ENCODE assay signal across 11 cellular contexts in the genomic region with DNA sequence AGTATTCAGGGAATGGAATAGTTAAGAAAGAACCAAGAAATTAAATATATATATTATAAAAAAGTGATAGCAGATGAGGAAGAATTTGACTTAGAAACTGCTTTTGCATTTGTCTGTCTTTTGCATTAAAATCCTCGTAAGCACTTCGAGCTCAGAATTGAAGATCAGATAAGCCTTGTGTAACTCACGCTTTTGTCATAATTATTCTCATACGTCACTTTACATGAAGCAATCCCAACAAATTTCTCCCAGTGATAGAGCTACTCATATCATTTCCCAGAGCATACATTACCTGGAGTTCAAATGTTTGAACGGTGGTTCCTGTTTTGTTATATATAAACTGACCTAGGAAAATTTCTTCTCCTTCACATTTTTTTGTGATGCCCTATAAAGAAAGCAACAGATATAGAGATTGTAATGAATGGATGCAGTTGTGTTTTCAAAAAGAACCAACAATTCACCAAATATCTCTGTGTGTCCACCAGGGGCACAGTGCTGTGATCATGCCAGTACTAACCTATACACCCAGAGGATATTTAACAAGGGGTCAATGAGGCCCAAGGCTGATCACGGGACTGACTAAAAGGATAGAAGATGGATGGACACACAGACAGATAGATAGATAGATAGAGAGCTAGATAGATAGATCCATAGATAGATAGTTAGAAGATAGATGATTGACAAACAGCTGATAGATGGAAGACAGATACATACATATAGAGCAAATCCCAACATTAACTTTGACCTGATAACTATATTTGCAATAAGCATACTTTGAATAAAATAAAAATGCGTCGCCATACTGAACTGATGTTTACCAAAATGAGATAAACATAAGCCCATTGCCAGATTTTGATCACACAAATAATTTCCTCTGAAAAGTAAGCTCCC. TPM values are rescaled to one million over a fixed set of nuclear protein-coding genes. Genes with fewer than 3 reads are reported as not detected.
A peak's percentile ranks its signal among the peaks of the same experiment; 100 is the strongest.
DNase-seq lines count a peak whose midpoint lies in the region; ATAC-seq, FAIRE-seq and TF ChIP-seq lines count a peak whose summit lies in the region.
"Had no signal": no experiment of that assay in that cellular context is flagged by ENCODE, and none has a peak within 500 bp of the region (broad histone marks: within the 10 kb centered on the region; RNA-seq: fewer than 3 reads in every experiment).

No MANE protein-coding gene starts in this region.

- ATAC-seq in natural killer cell (no peak), HG03139 (IDR thresholded peaks at IDR 0.05; ENCODE audit: unreplicated experiment) (no peak)
- no peak for ATAC-seq in natural killer cell treated with Interleukin-12 subunit alpha and Interleukin-12 subunit beta and Interleukin-15 and Interleukin-18, amount 100 ng/mL, for 72 hours

- intact Hi-C loops in natural killer cell (cut with micrococcal nuclease) = no loop called here
- intact Hi-C loops in PC-9 (cut with micrococcal nuclease; ENCODE audit: unreplicated experiment) = no loop called here
- intact Hi-C loops in ascending aorta (cut with DNase I) = no loop called here

- no peaks in the 10 kb centered on the region for H3K9me3 ChIP-seq in PC-9 (ENCODE audit: insufficient read depth, low read depth)
- H3K9me3 ChIP-seq in ascending aorta = no peaks in the 10 kb centered on the region
- H3K9me3 ChIP-seq: adrenal gland had no signal

- no peaks in the 10 kb centered on the region for H3K9me3 Mint-ChIP-seq in natural killer cell
- no peaks in the 10 kb centered on the region for H3K9me3 Mint-ChIP-seq in natural killer cell treated with Interleukin-12 subunit alpha and Interleukin-12 subunit beta and Interleukin-15 and Interleukin-18, amount 100 ng/mL, for 72 hours
- H3K9me3 Mint-ChIP-seq: CD8-positive, alpha-beta memory T cell had no signal

- peaks cover 16 to 17% of the 10 kb centered on the region in 2 donors for H3K4me1 Mint-ChIP-seq in natural killer cell
- peaks cover 15 to 19% of the 10 kb centered on the region in 2 donors for H3K4me1 Mint-ChIP-seq in natural killer cell treated with Interleukin-12 subunit alpha and Interleukin-12 subunit beta and Interleukin-15 and Interleukin-18, amount 100 ng/mL, for 72 hours (ENCODE audit: low read depth in 2 of 2)

- peaks cover 12% of the 10 kb centered on the region for H3F3A ChIP-seq in PC-9 (ENCODE audit: insufficient read depth, low read depth)

- no peak for TF ChIP-seq CTCF in natural killer cell (IDR thresholded peaks at IDR 0.05)
- TF ChIP-seq CTCF in PC-9 (conservative IDR thresholded peaks at IDR 0.05) = peak; percentile 73
- peak; percentile 41 for TF ChIP-seq CTCF in epithelial cell of esophagus (IDR thresholded peaks at IDR 0.05; ENCODE audit: insufficient read depth, low read depth, low read length, missing control alignments)
- no peak for TF ChIP-seq CTCF in ascending aorta (IDR thresholded peaks at IDR 0.05)

- no peak overlapping the region for H3K4me2 ChIP-seq in PC-9

- no peak overlapping the region for H3K4me3 ChIP-seq in PC-9
- no peak overlapping the region for H3K4me3 ChIP-seq in epithelial cell of esophagus (ENCODE audit: low read length)
- H3K4me3 ChIP-seq in ascending aorta = no peak overlapping the region
- H3K4me3 ChIP-seq: adrenal gland had no signal

- BruUV-seq in PC-9 (replicated peaks; lab: Mats Ljungman, UMichigan) = no TSS peak

- no peak overlapping the region for H3K27ac Mint-ChIP-seq in natural killer cell
- no peak overlapping the region for H3K27ac Mint-ChIP-seq in natural killer cell treated with Interleukin-12 subunit alpha and Interleukin-12 subunit beta and Interleukin-15 and Interleukin-18, amount 100 ng/mL, for 72 hours
- H3K27ac Mint-ChIP-seq: CD8-positive, alpha-beta memory T cell had no signal

- DNase-seq in natural killer cell (no peak), PC-9 (no peak), epithelial cell of esophagus (ENCODE audit: low read depth) (peak; percentile 18), ascending aorta (ENCODE audit: low spot score in 2 of 2) (no peak), H54 (ENCODE audit: insufficient read length, low spot score) (no peak), C1 segment of cervical spinal cord (lab: John Stamatoyannopoulos, UW) (no peak)
- no peak for DNase-seq in natural killer cell treated with Interleukin-12 subunit alpha and Interleukin-12 subunit beta and Interleukin-15 and Interleukin-18, amount 100 ng/mL, for 72 hours (ENCODE audit: low spot score)
- DNase-seq: adrenal gland; CD8-positive, alpha-beta memory T cell; small intestine had no signal

- no peak for FAIRE-seq in H54 (lab: Jason Lieb, UNC)
- FAIRE-seq: small intestine had no signal

- H3K79me2 ChIP-seq in PC-9 (ENCODE audit: low read depth) = no peaks in the 10 kb centered on the region

- H3K9me2 ChIP-seq in PC-9 (ENCODE audit: insufficient read depth) = no peaks in the 10 kb centered on the region

- H3K36me3 ChIP-seq in PC-9 (ENCODE audit: low read depth) (no peaks in the 10 kb centered on the region), ascending aorta (no peaks in the 10 kb centered on the region)
- H3K36me3 ChIP-seq: adrenal gland had no signal

- peaks cover 9% of the 10 kb centered on the region for H3K4me1 ChIP-seq in PC-9 (replicated peaks; ENCODE audit: insufficient read depth)
- no peaks in the 10 kb centered on the region for H3K4me1 ChIP-seq in ascending aorta
- H3K4me1 ChIP-seq: adrenal gland had no signal

- CTCF ChIA-PET in PC-9 (lab: Charles Lee) = interaction anchor here (0.6 to 1.0 kb wide), 3 partner anchors 106 to 1053 kb away, joined by 3 to 7 read pairs (median 4); no protein-coding TSS in a partner anchor

- no peaks in the 10 kb centered on the region for H3K36me3 Mint-ChIP-seq in natural killer cell
- H3K36me3 Mint-ChIP-seq in natural killer cell treated with Interleukin-12 subunit alpha and Interleukin-12 subunit beta and Interleukin-15 and Interleukin-18, amount 100 ng/mL, for 72 hours = no peaks in the 10 kb centered on the region

- H3K27me3 ChIP-seq in PC-9 (ENCODE audit: insufficient read depth, low read depth) = no peaks in the 10 kb centered on the region
- no peaks in the 10 kb centered on the region for H3K27me3 ChIP-seq in ascending aorta
- H3K27me3 ChIP-seq: adrenal gland had no signal

- H3K27me3 Mint-ChIP-seq in natural killer cell (ENCODE audit: low read depth in 2 of 2) = no peaks in the 10 kb centered on the region
- H3K27me3 Mint-ChIP-seq in natural killer cell treated with Interleukin-12 subunit alpha and Interleukin-12 subunit beta and Interleukin-15 and Interleukin-18, amount 100 ng/mL, for 72 hours = no peaks in the 10 kb centered on the region

- H3K4me3 Mint-ChIP-seq in natural killer cell = peak overlapping the region; percentile 0
- H3K4me3 Mint-ChIP-seq in natural killer cell treated with Interleukin-12 subunit alpha and Interleukin-12 subunit beta and Interleukin-15 and Interleukin-18, amount 100 ng/mL, for 72 hours = no peak overlapping the region

- TF ChIP-seq POLR2A in H54 (IDR thresholded peaks at IDR 0.05; ENCODE audit: low read depth, low read length) = no peak

- no peaks in the 10 kb centered on the region for H4K20me1 ChIP-seq in PC-9 (ENCODE audit: insufficient read depth)

- POLR2A ChIA-PET in PC-9 (lab: Charles Lee; ENCODE audit: unreplicated experiment) = no interaction called here

- H3K27ac ChIP-seq in PC-9 = no peak overlapping the region
- no peak overlapping the region for H3K27ac ChIP-seq in ascending aorta
- H3K27ac ChIP-seq: adrenal gland had no signal

- no peak overlapping the region for H2AFZ ChIP-seq in PC-9

RNA-seq across cellular contexts. Expression of a gene that starts 9.3 kb away (rescaled TPM):
- total RNA-seq in natural killer cell (10 to 100 TPM; 55.6 to 75.0 (median 59.3) TPM), PC-9 (2021) (28.4 and 43.5 TPM in 2 replicates), ascending aorta (30.4 TPM)
- total RNA-seq in natural killer cell treated with Interleukin-12 subunit alpha and Interleukin-12 subunit beta and Interleukin-15 and Interleukin-18, amount 100 ng/mL, for 72 hours = 10 to 100 TPM; 60.4 to 61.7 TPM

RNA-seq across cellular contexts. Expression of a gene that starts 40.2 kb away (rescaled TPM):
- 1 to 10 TPM in 1 of 3 donors, not detected in 2; 1.3 TPM for total RNA-seq in natural killer cell
- total RNA-seq in natural killer cell treated with Interleukin-12 subunit alpha and Interleukin-12 subunit beta and Interleukin-15 and Interleukin-18, amount 100 ng/mL, for 72 hours = under 1 TPM in 1 of 2 donors, not detected in 1; 0.71 TPM
- 0.24 TPM in 1 of 2 replicates, not detected in the other for total RNA-seq in PC-9 (2021)
- not detected for total RNA-seq in ascending aorta
- total RNA-seq: adrenal gland; CD8-positive, alpha-beta memory T cell had no signal

RNA-seq across cellular contexts. Expression of a gene that starts 40.5 kb away (rescaled TPM):
- total RNA-seq in natural killer cell (under 1 TPM; 0.33 to 0.48 (median 0.38) TPM), PC-9 (2021) (0.07 and 0.08 TPM in 2 replicates), ascending aorta (1.1 TPM)
- under 1 TPM; 0.28 to 0.31 TPM for total RNA-seq in natural killer cell treated with Interleukin-12 subunit alpha and Interleukin-12 subunit beta and Interleukin-15 and Interleukin-18, amount 100 ng/mL, for 72 hours

RNA-seq across cellular contexts. Expression of a gene that starts 46.6 kb away (rescaled TPM):
- total RNA-seq in natural killer cell = under 1 TPM in 1 of 3 donors, not detected in 2; 0.85 TPM
- under 1 TPM; 0.56 to 0.57 TPM for total RNA-seq in natural killer cell treated with Interleukin-12 subunit alpha and Interleukin-12 subunit beta and Interleukin-15 and Interleukin-18, amount 100 ng/mL, for 72 hours
- 0.90 and 2.5 TPM in 2 replicates for total RNA-seq in PC-9 (2021)
- not detected for total RNA-seq in ascending aorta

Comparison
In these comparisons a context has a peak if more than half of its experiments do, and no peak if none do; other contexts are left out.
1. CTCF ChIP-seq: peak in PC-9 (single experiment) and epithelial cell of esophagus (single experiment); none in natural killer cell (single experiment) and ascending aorta (0 of 3).